ENCODE assay signal across 24 cellular contexts in genomic region chr5:128356011-128356410, GRCh38.
"Had no signal": no experiment of that assay in that cellular context is flagged by ENCODE, and none has a peak within 500 bp of the region (broad histone marks: within the 10 kb centered on the region; RNA-seq: fewer than 3 reads in every experiment).

No MANE protein-coding gene starts in this region.

- H3K27me3 ChIP-seq: ascending aorta, gastroesophageal sphincter, heart left ventricle, sigmoid colon, spleen, testis had no signal

- H3K36me3 ChIP-seq: ascending aorta, sigmoid colon, spleen had no signal

- H3K36me3 Mint-ChIP-seq: stimulated activated memory B cell treated with anti-CD40 and anti-IgM and Interleukin-4, amounts not matched to agents 10 μg/mL and 1 μg/mL and 100 μg/mL, for 72 hours had no signal

- H3K4me1 ChIP-seq: ascending aorta, sigmoid colon, spleen, testis had no signal

- DNase-seq: activated CD8-positive, alpha-beta memory T cell treated with anti-CD3 and anti-CD28 coated beads for 24 hours; activated CD8-positive, alpha-beta memory T cell treated with anti-CD3 and anti-CD28 coated beads, Interleukin-2, amount 50 U/mL, for 48 hours; activated effector memory CD4-positive, alpha-beta T cell treated with anti-CD3 and anti-CD28 coated beads, Interleukin-2, amount 50 U/mL, for 16 hours; activated naive CD4-positive, alpha-beta T cell treated with anti-CD3 and anti-CD28 coated beads, Interleukin-2, amount 50 U/mL, for 16 hours; activated T-cell treated with anti-CD3 and anti-CD28 coated beads, Interleukin-2, amount 50 U/mL, for 48 hours; effector CD4-positive, alpha-beta T cell; heart left ventricle; kidney glomerular epithelial cell; left ventricle myocardium inferior; mammary epithelial cell; midbrain; nephron progenitor cell; nucleus accumbens; posterior cingulate gyrus; sigmoid colon; spleen; stimulated activated CD4-positive, alpha-beta T cell treated with anti-CD3 and anti-CD28 coated beads, Interleukin-4, amount 100 ng/mL, for 4 hours; testis had no signal

- H3K27ac Mint-ChIP-seq: nephron progenitor cell; stimulated activated memory B cell treated with anti-CD40 and anti-IgM and Interleukin-4, amounts not matched to agents 10 μg/mL and 1 μg/mL and 100 μg/mL, for 72 hours; type B pancreatic cell had no signal

- ATAC-seq: activated CD4-positive, CD25-positive, alpha-beta regulatory T cell treated with anti-CD3 and anti-CD28 coated beads, Interleukin-2, amount 50 U/mL, for 24 hours; esophagus mucosa; gastroesophageal sphincter; heart left ventricle; stimulated activated memory B cell treated with anti-CD40 and anti-IgM and Interleukin-4, amounts not matched to agents 10 μg/mL and 1 μg/mL and 100 μg/mL, for 72 hours had no signal

- H3K27me3 Mint-ChIP-seq: stimulated activated memory B cell treated with anti-CD40 and anti-IgM and Interleukin-4, amounts not matched to agents 10 μg/mL and 1 μg/mL and 100 μg/mL, for 72 hours; type B pancreatic cell had no signal

- H3K27ac ChIP-seq: ascending aorta, gastroesophageal sphincter, heart left ventricle, left ventricle myocardium inferior, sigmoid colon, spleen, testis had no signal

- H3K9me3 ChIP-seq: ascending aorta, gastroesophageal sphincter, heart left ventricle, left ventricle myocardium inferior, sigmoid colon, spleen, testis had no signal

- H3K4me3 ChIP-seq: ascending aorta, gastroesophageal sphincter, heart left ventricle, left ventricle myocardium inferior, sigmoid colon, spleen, testis had no signal

- H3K9me3 Mint-ChIP-seq: nephron progenitor cell; stimulated activated memory B cell treated with anti-CD40 and anti-IgM and Interleukin-4, amounts not matched to agents 10 μg/mL and 1 μg/mL and 100 μg/mL, for 72 hours; type B pancreatic cell had no signal

- H3K4me1 Mint-ChIP-seq: stimulated activated memory B cell treated with anti-CD40 and anti-IgM and Interleukin-4, amounts not matched to agents 10 μg/mL and 1 μg/mL and 100 μg/mL, for 72 hours had no signal

- H3K4me3 Mint-ChIP-seq: nephron progenitor cell; stimulated activated memory B cell treated with anti-CD40 and anti-IgM and Interleukin-4, amounts not matched to agents 10 μg/mL and 1 μg/mL and 100 μg/mL, for 72 hours; type B pancreatic cell had no signal
